ENCODE assay signal across 9 cellular contexts in genomic region chr2:111168528-111168929, GRCh38. TPM values are rescaled to one million over a fixed set of nuclear protein-coding genes. Genes with fewer than 3 reads are reported as not detected.
A peak's percentile ranks its signal among the peaks of the same experiment; 100 is the strongest.
DNase-seq lines count a peak whose midpoint lies in the region; ATAC-seq and TF ChIP-seq lines count a peak whose summit lies in the region.
"Had no signal": no experiment of that assay in that cellular context is flagged by ENCODE, and none has a peak within 500 bp of the region (broad histone marks: within the 10 kb centered on the region; RNA-seq: fewer than 3 reads in every experiment).

No MANE protein-coding gene starts in this region.

- ATAC-seq in HCT116: peak; percentile 92
- peak; percentile 97 for ATAC-seq in RWPE2 (ENCODE audit: low read depth)
- ATAC-seq in activated naive CD8-positive, alpha-beta T cell treated with anti-CD3 and anti-CD28 coated beads, Interleukin-2, amount 10 ng/mL, durations not matched to agents 7 days and 5 days (ENCODE audit: low read depth): peak; percentile 76
- ATAC-seq in memory B cell (ENCODE audit: low read depth): peak; percentile 51
- ATAC-seq in aorta (ENCODE audit: low FRiP score): peak; percentile 69
- ATAC-seq in HG02938 (IDR thresholded peaks at IDR 0.05; ENCODE audit: unreplicated experiment): no peak

- no peaks in the 10 kb centered on the region for H3K79me2 ChIP-seq in HCT116 (ENCODE audit: insufficient read depth, low read length)

- no TSS peak for BruUV-seq in HCT116 (replicated peaks; lab: Mats Ljungman, UMichigan)

- peaks cover 4% of the 10 kb centered on the region for H3K36me3 Mint-ChIP-seq in activated naive CD8-positive, alpha-beta T cell treated with anti-CD3 and anti-CD28 coated beads, Interleukin-2, amount 10 ng/mL, durations not matched to agents 7 days and 5 days
- H3K36me3 Mint-ChIP-seq in memory B cell: peaks cover 8% of the 10 kb centered on the region

- no peak overlapping the region for H3K9ac ChIP-seq in HCT116 (ENCODE audit: low read length)
- H3K9ac ChIP-seq: KMS-11 had no signal

- RAD21 ChIA-PET in HCT116 (lab: Charles Lee; ENCODE audit: low non-redundant PET in 1 of 2, low total read pairs in 2 of 2, uncharacterized antibody in 2 of 2, unreplicated experiment in 2 of 2): no interaction called here

- TF ChIP-seq CTCF in HCT116 (IDR thresholded peaks at IDR 0.05 in 2 of 3, conservative IDR thresholded peaks at IDR 0.05 in 1 of 3; ENCODE audit: borderline replicate concordance in 1 of 3, insufficient read depth in 1 of 3, low read depth in 2 of 3, low read length in 2 of 3) (no peak), RWPE2 (IDR thresholded peaks at IDR 0.05; ENCODE audit: poor library complexity, severe bottlenecking) (no peak)

- peaks cover 15% of the 10 kb centered on the region for H3K4me1 Mint-ChIP-seq in activated naive CD8-positive, alpha-beta T cell treated with anti-CD3 and anti-CD28 coated beads, Interleukin-2, amount 10 ng/mL, durations not matched to agents 7 days and 5 days
- H3K4me1 Mint-ChIP-seq in memory B cell: peaks cover 10% of the 10 kb centered on the region

- intact Hi-C loops in HCT116 (cut with micrococcal nuclease) (no loop called here), aorta (cut with DNase I) (no loop called here)

- no peak overlapping the region for H3K4me3 Mint-ChIP-seq in activated naive CD8-positive, alpha-beta T cell treated with anti-CD3 and anti-CD28 coated beads, Interleukin-2, amount 10 ng/mL, durations not matched to agents 7 days and 5 days
- no peak overlapping the region for H3K4me3 Mint-ChIP-seq in memory B cell

- no peaks in the 10 kb centered on the region for H3K9me3 Mint-ChIP-seq in activated naive CD8-positive, alpha-beta T cell treated with anti-CD3 and anti-CD28 coated beads, Interleukin-2, amount 10 ng/mL, durations not matched to agents 7 days and 5 days
- no peaks in the 10 kb centered on the region for H3K9me3 Mint-ChIP-seq in memory B cell

- POLR2A ChIA-PET in HCT116 (lab: Charles Lee): interaction anchor here (2.4 kb wide), 1 partner anchor 48 kb away, joined by 6 read pairs; the partner anchor contains the start of gene BCL2L11
- POLR2A ChIA-PET in activated naive CD8-positive, alpha-beta T cell treated with anti-CD3 and anti-CD28 coated beads, Interleukin-2, amount 10 ng/mL, durations not matched to agents 7 days and 5 days (lab: Charles Lee): no interaction called here

- CTCF ChIA-PET in HCT116 (lab: Charles Lee): no interaction called here

- H3K27me3 Mint-ChIP-seq in activated naive CD8-positive, alpha-beta T cell treated with anti-CD3 and anti-CD28 coated beads, Interleukin-2, amount 10 ng/mL, durations not matched to agents 7 days and 5 days: peaks cover 18% of the 10 kb centered on the region
- no peaks in the 10 kb centered on the region for H3K27me3 Mint-ChIP-seq in memory B cell

- H3K4me3 ChIP-seq in HCT116 (replicated peaks in 1 of 2; ENCODE audit: low read depth in 1 of 2, low read length in 2 of 2) (peak overlapping the region in 1 of 2 experiments; percentile 26; a peak in 1 of 4 replicates), RWPE2 (ENCODE audit: severe bottlenecking) (no peak overlapping the region), aorta (ENCODE audit: low read length in 2 of 2) (no peak overlapping the region)

- H2AFZ ChIP-seq in HCT116 (ENCODE audit: low read depth, low read length, poor library complexity, severe bottlenecking): no peak overlapping the region

- no peaks in the 10 kb centered on the region for H4K20me1 ChIP-seq in HCT116 (ENCODE audit: insufficient read depth)

- TF ChIP-seq POLR2A in HCT116 (IDR thresholded peaks at IDR 0.05; ENCODE audit: borderline replicate concordance, extremely low read depth, insufficient read depth, insufficient read length): no peak

- H3K27me3 ChIP-seq in HCT116 (ENCODE audit: insufficient read depth, low read length) (no peaks in the 10 kb centered on the region), RWPE2 (ENCODE audit: insufficient read depth, poor library complexity, severe bottlenecking) (no peaks in the 10 kb centered on the region), aorta (ENCODE audit: control insufficient read depth in 1 of 2, insufficient read depth in 2 of 2, low read length in 1 of 2) (no peaks in the 10 kb centered on the region)

- 35 to 37% methylated on average over 8 of the region's 8 CpGs for WGBS in aorta, 2 donors

- peak overlapping the region; percentile 64 for H3K4me2 ChIP-seq in HCT116 (ENCODE audit: low read length)

- peak; percentile 86 for DNase-seq in GM03348 (ENCODE audit: low spot score)
- peak; percentile 48 for DNase-seq in HCT116 (ENCODE audit: low read depth, low spot score)
- no peak for DNase-seq in RWPE2 (ENCODE audit: low spot score)
- DNase-seq in activated naive CD8-positive, alpha-beta T cell treated with anti-CD3 and anti-CD28 coated beads, Interleukin-2, amount 10 ng/mL, durations not matched to agents 7 days and 5 days: no peak
- DNase-seq in memory B cell (ENCODE audit: low spot score in 2 of 2): no peak
- peak; percentile 61 to 83 for DNase-seq in aorta
- DNase-seq in GF-D8 (lab: John Stamatoyannopoulos, UW): no peak

- no peak overlapping the region for H3K27ac Mint-ChIP-seq in activated naive CD8-positive, alpha-beta T cell treated with anti-CD3 and anti-CD28 coated beads, Interleukin-2, amount 10 ng/mL, durations not matched to agents 7 days and 5 days
- H3K27ac Mint-ChIP-seq in memory B cell: no peak overlapping the region

- TF ChIP-seq RAD21 in HCT116 (IDR thresholded peaks at IDR 0.05; ENCODE audit: low read depth): peak; percentile 32

- peak overlapping the region; percentile 19; the same call in 1 of the 2 replicates for H3K27ac ChIP-seq in HCT116 (ENCODE audit: low read depth, low read length)
- H3K27ac ChIP-seq in RWPE2 (ENCODE audit: poor library complexity, severe bottlenecking): no peak overlapping the region
- H3K27ac ChIP-seq in aorta (ENCODE audit: low read depth in 1 of 2, low read length in 2 of 2): no peak overlapping the region
- H3K27ac ChIP-seq: KMS-11 had no signal

- H3K9me3 ChIP-seq in HCT116 (ENCODE audit: control insufficient read depth in 1 of 2, insufficient read depth in 1 of 2, low read depth in 1 of 2, low read length in 2 of 2) (no peaks in the 10 kb centered on the region), RWPE2 (ENCODE audit: severe bottlenecking) (no peaks in the 10 kb centered on the region), aorta (ENCODE audit: control insufficient read depth, low read length) (no peaks in the 10 kb centered on the region)

- peaks cover 11 to 12% of the 10 kb centered on the region in 2 experiments; a peak in 2 of 4 replicates for H3K36me3 ChIP-seq in HCT116 (ENCODE audit: control insufficient read depth in 1 of 2, insufficient read depth in 2 of 2, low read length in 2 of 2)
- peaks cover 7% of the 10 kb centered on the region for H3K36me3 ChIP-seq in RWPE2 (ENCODE audit: low read depth)
- no peaks in the 10 kb centered on the region for H3K36me3 ChIP-seq in aorta (ENCODE audit: control insufficient read depth in 1 of 2, insufficient read depth in 2 of 2, low read length in 1 of 2)

- H3K4me1 ChIP-seq in HCT116 (ENCODE audit: control insufficient read depth in 1 of 2, insufficient read depth in 2 of 2, low read length in 2 of 2): peaks cover 32 to 38% of the 10 kb centered on the region in 2 experiments
- H3K4me1 ChIP-seq in RWPE2 (ENCODE audit: insufficient read depth, poor library complexity, severe bottlenecking): peaks cover 12% of the 10 kb centered on the region
- H3K4me1 ChIP-seq in aorta (ENCODE audit: control insufficient read depth in 1 of 2, insufficient read depth in 2 of 2, low read length in 2 of 2): no peaks in the 10 kb centered on the region

- no peaks in the 10 kb centered on the region for H3K9me2 ChIP-seq in HCT116 (ENCODE audit: insufficient read depth)

TF ChIP-seq in HCT116, 20 proteins besides CTCF, POLR2A, EP300 and RAD21 (continues in another document):
- TF ChIP-seq ZNF274 (IDR thresholded peaks at IDR 0.05; ENCODE audit: low read depth, low read length) (no peak), ZBTB33 (IDR thresholded peaks at IDR 0.05; ENCODE audit: extremely low read depth, insufficient replicate concordance, low read length) (no peak), POLR2AphosphoS5 (IDR thresholded peaks at IDR 0.05; ENCODE audit: low read depth, low read length) (peak; percentile 56; the same call in 1 of the 2 replicates), ELF1 (IDR thresholded peaks at IDR 0.05; ENCODE audit: borderline replicate concordance, low read depth) (no peak), EZH2 (IDR thresholded peaks at IDR 0.05) (no peak), EGR1 (IDR thresholded peaks at IDR 0.05; ENCODE audit: low read depth) (peak; percentile 60), JUND (IDR thresholded peaks at IDR 0.05) (peak; percentile 87), ZFX (IDR thresholded peaks at IDR 0.05) (no peak), FOSL1 (IDR thresholded peaks at IDR 0.05; ENCODE audit: low read depth) (peak; percentile 92), MAX (IDR thresholded peaks at IDR 0.05) (peak; percentile 57), CEBPB (IDR thresholded peaks at IDR 0.05; ENCODE audit: low read depth) (peak; percentile 40), SP1 (IDR thresholded peaks at IDR 0.05; ENCODE audit: low read depth) (peak; percentile 74)

RNA-seq across cellular contexts. Expression of gene BCL2L11, which starts 47.8 kb away (rescaled TPM):
- total RNA-seq in HCT116 (2021; ENCODE audit: unreplicated experiment) (17.8 TPM), aorta (10 to 100 TPM in 1 of 2 donors, 1 to 10 TPM in 1; 6.9 to 14.2 TPM)
- 6.8 and 7.9 TPM in 2 replicates for polyA plus RNA-seq in HCT116 (2012)
- total RNA-seq in activated naive CD8-positive, alpha-beta T cell treated with anti-CD3 and anti-CD28 coated beads, Interleukin-2, amount 10 ng/mL, durations not matched to agents 7 days and 5 days: 10 to 100 TPM; 17.2 to 21.1 TPM
- 1 to 10 TPM; 2.8 to 3.8 TPM for polyA plus RNA-seq in aorta

Comparison
In these comparisons a context has a peak if more than half of its experiments do, and no peak if none do; other contexts are left out.
1. DNase-seq: peak in GM03348 (single experiment), HCT116 (single experiment) and aorta (2 of 2); none in RWPE2 (single experiment), activated naive CD8-positive, alpha-beta T cell treated with anti-CD3 and anti-CD28 coated beads, Interleukin-2, amount 10 ng/mL, durations not matched to agents 7 days and 5 days (single experiment), memory B cell (0 of 2) and GF-D8 (single experiment).